In the genomic region with DNA sequence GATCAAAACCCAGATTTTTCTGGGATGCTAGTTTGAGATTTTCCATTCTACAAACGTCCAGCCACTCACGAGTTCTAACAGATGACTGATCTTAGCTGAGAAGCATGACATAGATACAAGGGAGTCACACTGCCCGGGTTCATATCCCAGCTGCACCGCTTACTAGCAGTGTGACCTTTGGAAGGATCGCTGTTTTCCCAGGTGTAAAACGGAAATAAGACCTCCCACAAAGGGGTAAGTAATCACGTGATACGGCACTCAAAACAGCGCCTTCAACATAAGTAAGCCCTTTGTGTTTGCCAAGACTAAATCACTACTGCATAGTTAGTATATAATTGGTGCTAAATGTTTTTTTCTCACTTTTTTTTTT, we compare ENCODE assay signal across 1 cellular context.
TF ChIP-seq lines count a peak whose summit lies in the region.

No MANE protein-coding gene starts in this region.

TF ChIP-seq in HepG2, 621 proteins besides CTCF, POLR2A, EP300 and RAD21 (continued from another document and continues in another):
- TF ChIP-seq, protein P1, sequence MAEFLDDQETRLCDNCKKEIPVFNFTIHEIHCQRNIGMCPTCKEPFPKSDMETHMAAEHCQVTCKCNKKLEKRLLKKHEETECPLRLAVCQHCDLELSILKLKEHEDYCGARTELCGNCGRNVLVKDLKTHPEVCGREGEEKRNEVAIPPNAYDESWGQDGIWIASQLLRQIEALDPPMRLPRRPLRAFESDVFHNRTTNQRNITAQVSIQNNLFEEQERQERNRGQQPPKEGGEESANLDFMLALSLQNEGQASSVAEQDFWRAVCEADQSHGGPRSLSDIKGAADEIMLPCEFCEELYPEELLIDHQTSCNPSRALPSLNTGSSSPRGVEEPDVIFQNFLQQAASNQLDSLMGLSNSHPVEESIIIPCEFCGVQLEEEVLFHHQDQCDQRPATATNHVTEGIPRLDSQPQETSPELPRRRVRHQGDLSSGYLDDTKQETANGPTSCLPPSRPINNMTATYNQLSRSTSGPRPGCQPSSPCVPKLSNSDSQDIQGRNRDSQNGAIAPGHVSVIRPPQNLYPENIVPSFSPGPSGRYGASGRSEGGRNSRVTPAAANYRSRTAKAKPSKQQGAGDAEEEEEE (CRISPR knock-in tag; IDR thresholded peaks at IDR 0.05; ENCODE audit: borderline replicate concordance), result no peak
- TF ChIP-seq ZNF768 (CRISPR knock-in tag; IDR thresholded peaks at IDR 0.05), result no peak
- no peak for TF ChIP-seq CHCHD3 (CRISPR knock-in tag; IDR thresholded peaks at IDR 0.05)
- no peak for TF ChIP-seq ZNF746 (CRISPR knock-in tag; IDR thresholded peaks at IDR 0.05)
- TF ChIP-seq AGO2 (optimal IDR thresholded peaks at IDR 0.05; ENCODE audit: low read depth, low read length), result no peak
- peak; percentile 48; the same call in 1 of the 2 replicates for TF ChIP-seq GATAD2A (CRISPR knock-in tag; IDR thresholded peaks at IDR 0.05)
- TF ChIP-seq HCFC1 (IDR thresholded peaks at IDR 0.05; ENCODE audit: low read depth, low read length), result 0 out of 2 replicates have a peak, but pooled peaks have one; percentile 14
- TF ChIP-seq, protein P2, sequence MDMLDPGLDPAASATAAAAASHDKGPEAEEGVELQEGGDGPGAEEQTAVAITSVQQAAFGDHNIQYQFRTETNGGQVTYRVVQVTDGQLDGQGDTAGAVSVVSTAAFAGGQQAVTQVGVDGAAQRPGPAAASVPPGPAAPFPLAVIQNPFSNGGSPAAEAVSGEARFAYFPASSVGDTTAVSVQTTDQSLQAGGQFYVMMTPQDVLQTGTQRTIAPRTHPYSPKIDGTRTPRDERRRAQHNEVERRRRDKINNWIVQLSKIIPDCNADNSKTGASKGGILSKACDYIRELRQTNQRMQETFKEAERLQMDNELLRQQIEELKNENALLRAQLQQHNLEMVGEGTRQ (IDR thresholded peaks at IDR 0.05; ENCODE audit: low read depth, low read length), result peak; percentile 90
- TF ChIP-seq, protein P2 (CRISPR knock-in tag; IDR thresholded peaks at IDR 0.05; ENCODE audit: borderline replicate concordance), result peak; percentile 86; the same call in 1 of the 2 replicates
- TF ChIP-seq KDM4B (CRISPR knock-in tag; IDR thresholded peaks at IDR 0.05), result no peak
- TF ChIP-seq NCOA2 (CRISPR knock-in tag; IDR thresholded peaks at IDR 0.05), result peak; percentile 45; the same call in 1 of the 2 replicates
- TF ChIP-seq SETDB1 (CRISPR knock-in tag; IDR thresholded peaks at IDR 0.05; ENCODE audit: borderline replicate concordance), result no peak
- TF ChIP-seq SRF (IDR thresholded peaks at IDR 0.05; ENCODE audit: low read depth, low read length), result no peak
- TF ChIP-seq ZFP36 (IDR thresholded peaks at IDR 0.05; ENCODE audit: borderline replicate concordance, low read depth, low read length, partially characterized antibody), result peak; percentile 3
- TF ChIP-seq ZNF274 (CRISPR knock-in tag; IDR thresholded peaks at IDR 0.05), result no peak
- TF ChIP-seq ZNF136 (CRISPR knock-in tag; IDR thresholded peaks at IDR 0.05; ENCODE audit: low read depth), result no peak
- TF ChIP-seq GTF2F1 (IDR thresholded peaks at IDR 0.05; ENCODE audit: low read length), result peak; percentile 65; the same call in 1 of the 2 replicates
- peak; percentile 66; the same call in 1 of the 2 replicates for TF ChIP-seq SOX5 (CRISPR knock-in tag; IDR thresholded peaks at IDR 0.05; ENCODE audit: borderline replicate concordance)
- TF ChIP-seq, protein P3, sequence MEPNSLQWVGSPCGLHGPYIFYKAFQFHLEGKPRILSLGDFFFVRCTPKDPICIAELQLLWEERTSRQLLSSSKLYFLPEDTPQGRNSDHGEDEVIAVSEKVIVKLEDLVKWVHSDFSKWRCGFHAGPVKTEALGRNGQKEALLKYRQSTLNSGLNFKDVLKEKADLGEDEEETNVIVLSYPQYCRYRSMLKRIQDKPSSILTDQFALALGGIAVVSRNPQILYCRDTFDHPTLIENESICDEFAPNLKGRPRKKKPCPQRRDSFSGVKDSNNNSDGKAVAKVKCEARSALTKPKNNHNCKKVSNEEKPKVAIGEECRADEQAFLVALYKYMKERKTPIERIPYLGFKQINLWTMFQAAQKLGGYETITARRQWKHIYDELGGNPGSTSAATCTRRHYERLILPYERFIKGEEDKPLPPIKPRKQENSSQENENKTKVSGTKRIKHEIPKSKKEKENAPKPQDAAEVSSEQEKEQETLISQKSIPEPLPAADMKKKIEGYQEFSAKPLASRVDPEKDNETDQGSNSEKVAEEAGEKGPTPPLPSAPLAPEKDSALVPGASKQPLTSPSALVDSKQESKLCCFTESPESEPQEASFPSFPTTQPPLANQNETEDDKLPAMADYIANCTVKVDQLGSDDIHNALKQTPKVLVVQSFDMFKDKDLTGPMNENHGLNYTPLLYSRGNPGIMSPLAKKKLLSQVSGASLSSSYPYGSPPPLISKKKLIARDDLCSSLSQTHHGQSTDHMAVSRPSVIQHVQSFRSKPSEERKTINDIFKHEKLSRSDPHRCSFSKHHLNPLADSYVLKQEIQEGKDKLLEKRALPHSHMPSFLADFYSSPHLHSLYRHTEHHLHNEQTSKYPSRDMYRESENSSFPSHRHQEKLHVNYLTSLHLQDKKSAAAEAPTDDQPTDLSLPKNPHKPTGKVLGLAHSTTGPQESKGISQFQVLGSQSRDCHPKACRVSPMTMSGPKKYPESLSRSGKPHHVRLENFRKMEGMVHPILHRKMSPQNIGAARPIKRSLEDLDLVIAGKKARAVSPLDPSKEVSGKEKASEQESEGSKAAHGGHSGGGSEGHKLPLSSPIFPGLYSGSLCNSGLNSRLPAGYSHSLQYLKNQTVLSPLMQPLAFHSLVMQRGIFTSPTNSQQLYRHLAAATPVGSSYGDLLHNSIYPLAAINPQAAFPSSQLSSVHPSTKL (CRISPR knock-in tag; IDR thresholded peaks at IDR 0.05), result peak; percentile 36; the same call in 1 of the 2 replicates
- TF ChIP-seq ZEB1 (IDR thresholded peaks at IDR 0.05; ENCODE audit: insufficient replicate concordance, low read depth), result peak; percentile 52
- peak; percentile 44 for TF ChIP-seq TBL1XR1 (IDR thresholded peaks at IDR 0.05; ENCODE audit: borderline replicate concordance, low read length, partially characterized antibody)
- 0 out of 2 replicates have a peak, but pooled peaks have one; percentile 27 for TF ChIP-seq NFKBIZ (CRISPR knock-in tag; IDR thresholded peaks at IDR 0.05)
- peak; percentile 29; the same call in 1 of the 2 replicates for TF ChIP-seq TBX2 (CRISPR knock-in tag; IDR thresholded peaks at IDR 0.05; ENCODE audit: borderline replicate concordance)
- no peak for TF ChIP-seq ZNF335 (CRISPR knock-in tag; IDR thresholded peaks at IDR 0.05)
- TF ChIP-seq TBX3 (IDR thresholded peaks at IDR 0.05; ENCODE audit: borderline replicate concordance), result peak; percentile 42; the same call in 1 of the 2 replicates
- TF ChIP-seq, protein P4, sequence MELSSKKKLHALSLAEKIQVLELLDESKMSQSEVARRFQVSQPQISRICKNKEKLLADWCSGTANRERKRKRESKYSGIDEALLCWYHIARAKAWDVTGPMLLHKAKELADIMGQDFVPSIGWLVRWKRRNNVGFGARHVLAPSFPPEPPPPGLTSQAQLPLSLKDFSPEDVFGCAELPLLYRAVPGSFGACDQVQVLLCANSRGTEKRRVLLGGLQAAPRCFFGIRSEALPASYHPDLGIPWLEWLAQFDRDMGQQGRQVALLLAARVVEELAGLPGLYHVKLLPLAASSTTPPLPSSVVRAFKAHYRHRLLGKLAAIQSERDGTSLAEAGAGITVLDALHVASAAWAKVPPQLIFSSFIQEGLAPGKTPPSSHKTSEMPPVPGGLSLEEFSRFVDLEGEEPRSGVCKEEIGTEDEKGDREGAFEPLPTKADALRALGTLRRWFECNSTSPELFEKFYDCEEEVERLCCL (CRISPR knock-in tag; IDR thresholded peaks at IDR 0.05; ENCODE audit: borderline replicate concordance), result no peak
- peak; percentile 56 for TF ChIP-seq TEAD3 (CRISPR knock-in tag; optimal IDR thresholded peaks at IDR 0.05; ENCODE audit: borderline replicate concordance)
- TF ChIP-seq SIX1 (CRISPR knock-in tag; IDR thresholded peaks at IDR 0.05; ENCODE audit: borderline replicate concordance), result peak; percentile 29; the same call in 1 of the 2 replicates
- TF ChIP-seq, protein P5, sequence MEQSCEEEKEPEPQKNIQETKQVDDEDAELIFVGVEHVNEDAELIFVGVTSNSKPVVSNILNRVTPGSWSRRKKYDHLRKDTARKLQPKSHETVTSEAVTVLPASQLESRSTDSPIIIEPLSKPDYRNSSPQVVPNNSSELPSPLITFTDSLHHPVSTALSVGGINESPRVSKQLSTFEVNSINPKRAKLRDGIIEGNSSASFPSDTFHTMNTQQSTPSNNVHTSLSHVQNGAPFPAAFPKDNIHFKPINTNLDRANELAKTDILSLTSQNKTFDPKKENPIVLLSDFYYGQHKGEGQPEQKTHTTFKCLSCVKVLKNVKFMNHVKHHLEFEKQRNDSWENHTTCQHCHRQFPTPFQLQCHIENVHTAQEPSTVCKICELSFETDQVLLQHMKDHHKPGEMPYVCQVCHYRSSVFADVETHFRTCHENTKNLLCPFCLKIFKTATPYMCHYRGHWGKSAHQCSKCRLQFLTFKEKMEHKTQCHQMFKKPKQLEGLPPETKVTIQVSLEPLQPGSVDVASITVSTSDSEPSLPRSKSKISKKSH (CRISPR knock-in tag; IDR thresholded peaks at IDR 0.05; ENCODE audit: borderline replicate concordance), result no peak
- peak; percentile 82 for TF ChIP-seq ETV5 (CRISPR knock-in tag; IDR thresholded peaks at IDR 0.05; ENCODE audit: borderline replicate concordance)
- TF ChIP-seq BRD4 (CRISPR knock-in tag; IDR thresholded peaks at IDR 0.05), result no peak
- TF ChIP-seq ZNF205 (CRISPR knock-in tag; IDR thresholded peaks at IDR 0.05), result peak; percentile 55
- TF ChIP-seq ZKSCAN8 (CRISPR knock-in tag; IDR thresholded peaks at IDR 0.05; ENCODE audit: borderline replicate concordance), result 0 out of 2 replicates have a peak, but pooled peaks have one; percentile 36
- TF ChIP-seq HIVEP1 (CRISPR knock-in tag; IDR thresholded peaks at IDR 0.05), result no peak
- TF ChIP-seq U2AF1 (optimal IDR thresholded peaks at IDR 0.05; ENCODE audit: low read depth, low read length), result no peak
- TF ChIP-seq ZBTB20 (CRISPR knock-in tag; IDR thresholded peaks at IDR 0.05; ENCODE audit: borderline replicate concordance, low read depth), result no peak
- TF ChIP-seq BHLHE40 (IDR thresholded peaks at IDR 0.05; ENCODE audit: low read length), result peak; percentile 84
- TF ChIP-seq ZNF264 (CRISPR knock-in tag; IDR thresholded peaks at IDR 0.05), result no peak
- no peak for TF ChIP-seq MBD4 (IDR thresholded peaks at IDR 0.05; ENCODE audit: borderline replicate concordance, low read length)
- no peak for TF ChIP-seq KDM1A (CRISPR knock-in tag; IDR thresholded peaks at IDR 0.05)
- no peak for TF ChIP-seq SOX13 (IDR thresholded peaks at IDR 0.05)
- peak in 1 of 2 experiments; percentile 60; a peak in 2 of 4 replicates for TF ChIP-seq SOX13 (CRISPR knock-in tag; conservative IDR thresholded peaks at IDR 0.05 in 1 of 2, IDR thresholded peaks at IDR 0.05 in 1 of 2)
- no peak for TF ChIP-seq FLYWCH1 (CRISPR knock-in tag; IDR thresholded peaks at IDR 0.05)
- no peak for TF ChIP-seq ZNF383 (CRISPR knock-in tag; IDR thresholded peaks at IDR 0.05; ENCODE audit: borderline replicate concordance)
- no peak; the same call in 1 of the 2 replicates for TF ChIP-seq GABPB1 (CRISPR knock-in tag; IDR thresholded peaks at IDR 0.05)
- 0 out of 2 replicates have a peak, but pooled peaks have one; percentile 8 for TF ChIP-seq ZNF7 (CRISPR knock-in tag; IDR thresholded peaks at IDR 0.05)
- TF ChIP-seq FOXA3 (CRISPR knock-in tag; IDR thresholded peaks at IDR 0.05), result peak; percentile 49; the same call in 1 of the 2 replicates
- TF ChIP-seq, protein P6, sequence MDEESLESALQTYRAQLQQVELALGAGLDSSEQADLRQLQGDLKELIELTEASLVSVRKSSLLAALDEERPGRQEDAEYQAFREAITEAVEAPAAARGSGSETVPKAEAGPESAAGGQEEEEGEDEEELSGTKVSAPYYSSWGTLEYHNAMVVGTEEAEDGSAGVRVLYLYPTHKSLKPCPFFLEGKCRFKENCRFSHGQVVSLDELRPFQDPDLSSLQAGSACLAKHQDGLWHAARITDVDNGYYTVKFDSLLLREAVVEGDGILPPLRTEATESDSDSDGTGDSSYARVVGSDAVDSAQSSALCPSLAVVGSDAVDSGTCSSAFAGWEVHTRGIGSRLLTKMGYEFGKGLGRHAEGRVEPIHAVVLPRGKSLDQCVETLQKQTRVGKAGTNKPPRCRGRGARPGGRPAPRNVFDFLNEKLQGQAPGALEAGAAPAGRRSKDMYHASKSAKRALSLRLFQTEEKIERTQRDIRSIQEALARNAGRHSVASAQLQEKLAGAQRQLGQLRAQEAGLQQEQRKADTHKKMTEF (CRISPR knock-in tag; IDR thresholded peaks at IDR 0.05), result no peak
- no peak for TF ChIP-seq GATAD1 (CRISPR knock-in tag; IDR thresholded peaks at IDR 0.05)
- TF ChIP-seq, protein P7, sequence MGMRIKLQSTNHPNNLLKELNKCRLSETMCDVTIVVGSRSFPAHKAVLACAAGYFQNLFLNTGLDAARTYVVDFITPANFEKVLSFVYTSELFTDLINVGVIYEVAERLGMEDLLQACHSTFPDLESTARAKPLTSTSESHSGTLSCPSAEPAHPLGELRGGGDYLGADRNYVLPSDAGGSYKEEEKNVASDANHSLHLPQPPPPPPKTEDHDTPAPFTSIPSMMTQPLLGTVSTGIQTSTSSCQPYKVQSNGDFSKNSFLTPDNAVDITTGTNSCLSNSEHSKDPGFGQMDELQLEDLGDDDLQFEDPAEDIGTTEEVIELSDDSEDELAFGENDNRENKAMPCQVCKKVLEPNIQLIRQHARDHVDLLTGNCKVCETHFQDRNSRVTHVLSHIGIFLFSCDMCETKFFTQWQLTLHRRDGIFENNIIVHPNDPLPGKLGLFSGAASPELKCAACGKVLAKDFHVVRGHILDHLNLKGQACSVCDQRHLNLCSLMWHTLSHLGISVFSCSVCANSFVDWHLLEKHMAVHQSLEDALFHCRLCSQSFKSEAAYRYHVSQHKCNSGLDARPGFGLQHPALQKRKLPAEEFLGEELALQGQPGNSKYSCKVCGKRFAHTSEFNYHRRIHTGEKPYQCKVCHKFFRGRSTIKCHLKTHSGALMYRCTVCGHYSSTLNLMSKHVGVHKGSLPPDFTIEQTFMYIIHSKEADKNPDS (CRISPR knock-in tag; IDR thresholded peaks at IDR 0.05), result no peak
- no peak for TF ChIP-seq FOXA1 (IDR thresholded peaks at IDR 0.05)
- TF ChIP-seq FOXA1 (CRISPR knock-in tag; IDR thresholded peaks at IDR 0.05), result peak; percentile 6; the same call in 1 of the 2 replicates
- TF ChIP-seq ZNF598 (CRISPR knock-in tag; IDR thresholded peaks at IDR 0.05; ENCODE audit: borderline replicate concordance), result 0 out of 2 replicates have a peak, but pooled peaks have one; percentile 6
- no peak for TF ChIP-seq HDAC1 (CRISPR knock-in tag; IDR thresholded peaks at IDR 0.05)
- TF ChIP-seq PTBP1 (IDR thresholded peaks at IDR 0.05; ENCODE audit: low read depth, low read length, poor library complexity, severe bottlenecking), result no peak
- TF ChIP-seq NCOA5 (CRISPR knock-in tag; IDR thresholded peaks at IDR 0.05), result no peak
- TF ChIP-seq RXRB (CRISPR knock-in tag; IDR thresholded peaks at IDR 0.05; ENCODE audit: borderline replicate concordance), result peak; percentile 66; the same call in 1 of the 2 replicates
